In the genomic region with DNA sequence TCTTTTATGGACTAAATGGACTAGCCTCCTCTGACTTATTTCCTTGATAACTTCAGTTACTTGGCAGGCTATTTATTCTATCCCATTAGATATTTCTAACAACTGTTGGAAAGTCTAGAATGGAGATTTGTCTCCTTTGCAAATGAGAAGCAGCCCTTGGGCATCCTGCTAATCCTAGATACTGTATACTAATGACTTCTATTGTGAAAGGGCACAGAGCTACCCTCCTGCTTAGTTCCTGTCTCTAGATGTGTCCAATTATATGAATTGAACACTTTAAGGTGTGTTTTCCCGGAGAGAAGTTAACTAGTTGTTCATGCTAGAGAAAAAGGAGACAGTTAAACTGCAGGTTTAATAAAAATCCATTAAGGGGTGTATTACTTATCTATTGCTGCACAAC, we compare ENCODE assay signal across 17 cellular contexts. TPM values are rescaled to one million over a fixed set of nuclear protein-coding genes. Genes with fewer than 3 reads are reported as not detected.
"Had no signal": no experiment of that assay in that cellular context is flagged by ENCODE, and none has a peak within 500 bp of the region (broad histone marks: within the 10 kb centered on the region; RNA-seq: fewer than 3 reads in every experiment).

No MANE protein-coding gene starts in this region.

- H3K9me3 ChIP-seq: mucosa of descending colon had no signal

- H3K4me3 Mint-ChIP-seq: activated naive CD4-positive, alpha-beta T cell treated with anti-CD3 and anti-CD28 coated beads, Interleukin-2, amount 10 ng/mL, durations not matched to agents 7 days and 5 days; WTC11 had no signal

- H3K27ac Mint-ChIP-seq: activated naive CD4-positive, alpha-beta T cell treated with anti-CD3 and anti-CD28 coated beads, Interleukin-2, amount 10 ng/mL, durations not matched to agents 7 days and 5 days; activated T-helper 2 cell treated with anti-CD3 and anti-CD28 coated beads, Interferon-gamma antibody, Interleukin-2, Interleukin-4, amounts not matched to agents 10 μg/mL and 5 μg/mL and 100 μg/mL, durations not matched to agents 14 hours and 24 hours and 36 hours; progenitor cell of endocrine pancreas; WTC11 had no signal

- DNase-seq: activated CD4-positive, alpha-beta T cell treated with anti-CD3 and anti-CD28 coated beads, Interleukin-2, amount 50 U/mL, for 1 hour; activated naive CD4-positive, alpha-beta T cell treated with anti-CD3 and anti-CD28 coated beads, Interleukin-2, amount 10 ng/mL, durations not matched to agents 7 days and 5 days; amniotic stem cell; caudate nucleus; mucosa of descending colon; naive thymus-derived CD8-positive, alpha-beta T cell; nucleus accumbens; right cardiac atrium; stimulated activated CD4-positive, alpha-beta T cell treated with anti-CD3 and anti-CD28 coated beads, Interleukin-15, amount 100 ng/mL, for 24 hours; stimulated activated CD4-positive, alpha-beta T cell treated with anti-CD3 and anti-CD28 coated beads, Interleukin-4, amount 100 ng/mL, for 24 hours; T-helper 2 cell had no signal

- H3K36me3 Mint-ChIP-seq: WTC11 had no signal

- H3K9me3 Mint-ChIP-seq: activated naive CD4-positive, alpha-beta T cell treated with anti-CD3 and anti-CD28 coated beads, Interleukin-2, amount 10 ng/mL, durations not matched to agents 7 days and 5 days; activated T-helper 2 cell treated with anti-CD3 and anti-CD28 coated beads, Interferon-gamma antibody, Interleukin-2, Interleukin-4, amounts not matched to agents 10 μg/mL and 5 μg/mL and 100 μg/mL, durations not matched to agents 14 hours and 24 hours and 36 hours; naive thymus-derived CD8-positive, alpha-beta T cell; WTC11 had no signal

- ATAC-seq: left lobe of liver, mucosa of descending colon, right cardiac atrium, WTC11 had no signal

- H3K27ac ChIP-seq: skin epidermis had no signal

- H3K4me3 ChIP-seq: mucosa of descending colon, skin epidermis had no signal

RNA-seq across cellular contexts. Expression of a gene that starts 10.2 kb away (rescaled TPM):
- total RNA-seq: activated T-helper 2 cell treated with anti-CD3 and anti-CD28 coated beads, Interferon-gamma antibody, Interleukin-2, Interleukin-4, amounts not matched to agents 10 μg/mL and 5 μg/mL and 100 μg/mL, durations not matched to agents 14 hours and 24 hours and 36 hours; lung microvascular endothelial cell had no signal
